Comparison of ENCODE assay signal across 15 cellular contexts in the genomic region with DNA sequence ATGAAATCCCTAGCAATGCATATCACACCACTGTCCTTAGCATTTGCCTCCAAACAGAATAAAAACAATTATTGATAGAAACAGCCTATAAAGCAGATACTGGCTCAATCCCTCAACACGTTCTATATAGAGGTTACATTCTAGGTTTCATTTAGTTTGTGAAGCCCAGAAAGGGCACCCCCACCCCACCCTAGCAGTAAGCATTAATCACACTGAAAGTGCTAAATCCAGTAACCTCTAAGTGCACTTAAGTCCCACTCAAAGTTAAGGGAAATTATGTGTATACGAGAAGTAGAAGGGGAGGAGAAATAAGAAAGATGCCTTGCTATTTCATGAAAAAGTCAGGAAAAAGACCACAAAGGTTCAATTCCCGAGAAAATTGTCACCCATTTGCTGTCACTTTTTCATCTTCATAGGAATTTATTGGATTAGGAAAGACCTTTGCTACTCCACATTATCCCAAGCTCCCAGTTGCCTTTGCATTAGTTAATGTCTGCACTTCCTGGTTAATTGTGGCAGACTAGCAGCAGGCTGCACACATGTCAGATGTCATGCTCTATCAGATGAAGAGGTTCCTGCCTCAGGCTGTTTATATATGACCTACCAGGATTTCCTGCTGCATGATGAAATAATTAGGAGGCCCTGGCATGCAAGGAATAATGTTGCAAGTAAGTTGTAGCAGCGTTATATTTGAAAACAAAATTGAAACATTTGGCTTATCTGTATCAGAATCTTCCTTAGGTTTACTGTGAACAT. TPM values are rescaled to one million over a fixed set of nuclear protein-coding genes. Genes with fewer than 3 reads are reported as not detected.
DNase-seq lines count a peak whose midpoint lies in the region; ATAC-seq and TF ChIP-seq lines count a peak whose summit lies in the region.
"Had no signal": no experiment of that assay in that cellular context is flagged by ENCODE, and none has a peak within 500 bp of the region (broad histone marks: within the 10 kb centered on the region; RNA-seq: fewer than 3 reads in every experiment).

No MANE protein-coding gene starts in this region.

- peaks cover 55% of the 10 kb centered on the region for H3K4me1 ChIP-seq in Loucy (ENCODE audit: insufficient read depth, low read length, poor library complexity, severe bottlenecking)

- H3K36me3 ChIP-seq in Loucy (ENCODE audit: insufficient read depth, low read length), result no peaks in the 10 kb centered on the region

- H3K4me3 ChIP-seq in Loucy (ENCODE audit: low read length, poor library complexity, severe bottlenecking), result no peak overlapping the region

- H3K9me3 ChIP-seq in Loucy (ENCODE audit: insufficient read depth, low read depth, low read length), result no peaks in the 10 kb centered on the region

- TF ChIP-seq CTCF in 22Rv1 (IDR thresholded peaks at IDR 0.05) (no peak), Loucy (conservative IDR thresholded peaks at IDR 0.05; ENCODE audit: low read length) (no peak)

- no peaks in the 10 kb centered on the region for H3K4me1 Mint-ChIP-seq in activated naive CD4-positive, alpha-beta T cell treated with anti-CD3 and anti-CD28 coated beads for 36 hours (ENCODE audit: low read depth)
- H3K4me1 Mint-ChIP-seq: activated CD8-positive, alpha-beta memory T cell treated with anti-CD3 and anti-CD28 coated beads, Interleukin-2, amount 10 ng/mL, durations not matched to agents 7 days and 5 days had no signal

- no peak overlapping the region for H3K4me3 Mint-ChIP-seq in activated naive CD4-positive, alpha-beta T cell treated with anti-CD3 and anti-CD28 coated beads for 36 hours
- H3K4me3 Mint-ChIP-seq: activated CD8-positive, alpha-beta memory T cell treated with anti-CD3 and anti-CD28 coated beads, Interleukin-2, amount 10 ng/mL, durations not matched to agents 7 days and 5 days had no signal

- no peaks in the 10 kb centered on the region for H4K20me1 ChIP-seq in Loucy (ENCODE audit: insufficient read depth, low read length, poor library complexity, severe bottlenecking)

- H3K4me2 ChIP-seq in Loucy (ENCODE audit: low read depth, low read length, poor library complexity, severe bottlenecking), result peak overlapping the region; percentile 33

- intact Hi-C loops in activated naive CD4-positive, alpha-beta T cell treated with anti-CD3 and anti-CD28 coated beads for 36 hours (cut with micrococcal nuclease), result no loop called here

- no peaks in the 10 kb centered on the region for H3K27me3 ChIP-seq in Loucy (ENCODE audit: insufficient read depth, low read length, poor library complexity, severe bottlenecking)

- peak overlapping the region; percentile 76 for H2AFZ ChIP-seq in Loucy (ENCODE audit: low read length)

- no peaks in the 10 kb centered on the region for H3K79me2 ChIP-seq in Loucy (ENCODE audit: insufficient read depth, low read length)

- H3K27ac Mint-ChIP-seq in activated naive CD4-positive, alpha-beta T cell treated with anti-CD3 and anti-CD28 coated beads for 36 hours, result no peak overlapping the region
- H3K27ac Mint-ChIP-seq: activated CD8-positive, alpha-beta memory T cell treated with anti-CD3 and anti-CD28 coated beads, Interleukin-2, amount 10 ng/mL, durations not matched to agents 7 days and 5 days had no signal

- no peak overlapping the region for H3K9ac ChIP-seq in Loucy (ENCODE audit: low read depth, low read length, poor library complexity, severe bottlenecking)

- H3K27ac ChIP-seq in 22Rv1, result peak overlapping the region; percentile 51

- H3K9me2 ChIP-seq in Loucy (replicated peaks; ENCODE audit: low read depth, low read length), result no peaks in the 10 kb centered on the region

- H3F3A ChIP-seq in Loucy (ENCODE audit: low read depth), result no peaks in the 10 kb centered on the region

- no peaks in the 10 kb centered on the region for H3K27me3 Mint-ChIP-seq in activated naive CD4-positive, alpha-beta T cell treated with anti-CD3 and anti-CD28 coated beads for 36 hours (ENCODE audit: low read depth)
- H3K27me3 Mint-ChIP-seq: activated CD8-positive, alpha-beta memory T cell treated with anti-CD3 and anti-CD28 coated beads, Interleukin-2, amount 10 ng/mL, durations not matched to agents 7 days and 5 days had no signal

- DNase-seq in NCI-H69 (lab: John Stamatoyannopoulos, UW) (peak; percentile 90), dedifferentiated amniotic fluid mesenchymal stem cell (ENCODE audit: extremely low spot score) (peak; percentile 55)
- no peak for DNase-seq in activated naive CD4-positive, alpha-beta T cell treated with anti-CD3 and anti-CD28 coated beads for 36 hours
- DNase-seq: activated CD8-positive, alpha-beta memory T cell treated with anti-CD3 and anti-CD28 coated beads, Interleukin-2, amount 10 ng/mL, durations not matched to agents 7 days and 5 days; activated naive CD4-positive, alpha-beta T cell; COR-L47; NCI-H2107; stimulated activated CD4-positive, alpha-beta T cell treated with anti-CD3 and anti-CD28 coated beads, Interleukin-2, amount 100 ng/mL, for 48 hours had no signal

- no peak for ATAC-seq in GM21526 (IDR thresholded peaks at IDR 0.05; ENCODE audit: low FRiP score, unreplicated experiment)
- ATAC-seq in HG03565 (IDR thresholded peaks at IDR 0.05; ENCODE audit: unreplicated experiment), result no peak
- no peak for ATAC-seq in HG03025 (IDR thresholded peaks at IDR 0.05; ENCODE audit: low FRiP score, unreplicated experiment)
- ATAC-seq: activated CD8-positive, alpha-beta memory T cell treated with anti-CD3 and anti-CD28 coated beads, Interleukin-2, amount 10 ng/mL, durations not matched to agents 7 days and 5 days had no signal

- CTCF ChIA-PET in activated naive CD4-positive, alpha-beta T cell treated with anti-CD3 and anti-CD28 coated beads for 36 hours (lab: Charles Lee), result no interaction called here

- H3K36me3 Mint-ChIP-seq in activated naive CD4-positive, alpha-beta T cell treated with anti-CD3 and anti-CD28 coated beads for 36 hours (ENCODE audit: low read depth), result no peaks in the 10 kb centered on the region
- H3K36me3 Mint-ChIP-seq: activated CD8-positive, alpha-beta memory T cell treated with anti-CD3 and anti-CD28 coated beads, Interleukin-2, amount 10 ng/mL, durations not matched to agents 7 days and 5 days had no signal

- H3K9me3 Mint-ChIP-seq in activated naive CD4-positive, alpha-beta T cell treated with anti-CD3 and anti-CD28 coated beads for 36 hours, result no peaks in the 10 kb centered on the region

RNA-seq across cellular contexts. Expression of a gene that starts 54.5 kb away (rescaled TPM):
- not detected for total RNA-seq in activated naive CD4-positive, alpha-beta T cell treated with anti-CD3 and anti-CD28 coated beads for 36 hours
- total RNA-seq: activated CD8-positive, alpha-beta memory T cell treated with anti-CD3 and anti-CD28 coated beads, Interleukin-2, amount 10 ng/mL, durations not matched to agents 7 days and 5 days; kidney epithelial cell; myocyte had no signal
